Comparison of ENCODE assay signal across 23 cellular contexts in the genomic region with DNA sequence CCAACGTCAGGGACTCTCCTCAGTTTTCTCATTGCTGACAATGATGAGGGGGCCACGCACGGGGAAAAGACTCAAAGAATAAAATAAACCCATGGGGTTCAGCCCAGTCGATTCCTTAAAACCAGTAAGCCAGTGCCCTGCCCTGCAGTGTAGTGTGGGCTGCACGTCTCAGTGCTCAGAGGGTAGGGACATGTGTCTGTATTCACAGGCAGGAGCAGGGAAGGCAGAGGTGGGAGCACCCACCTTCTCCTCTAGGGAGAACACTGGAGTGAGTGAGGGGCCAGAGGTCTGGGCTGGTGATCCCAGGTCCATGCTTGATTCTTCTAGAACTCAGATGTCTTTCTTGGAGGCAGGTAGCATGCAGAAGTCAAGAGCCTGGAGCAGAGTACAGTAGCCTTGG.
"Had no signal": no experiment of that assay in that cellular context is flagged by ENCODE, and none has a peak within 500 bp of the region (broad histone marks: within the 10 kb centered on the region; RNA-seq: fewer than 3 reads in every experiment).

No MANE protein-coding gene starts in this region.

- H3K36me3 Mint-ChIP-seq: activated naive CD8-positive, alpha-beta T cell; immature natural killer cell; T-cell had no signal

- H3K27ac Mint-ChIP-seq: activated CD4-positive, alpha-beta T cell treated with anti-CD3 and anti-CD28 coated beads for 36 hours; activated naive CD8-positive, alpha-beta T cell; activated T-helper 2 cell treated with anti-CD3 and anti-CD28 coated beads, Interferon-gamma antibody, Interleukin-2, Interleukin-4, amounts not matched to agents 10 μg/mL and 5 μg/mL and 100 μg/mL, durations not matched to agents 14 hours and 24 hours and 36 hours; effector memory CD8-positive, alpha-beta T cell; immature natural killer cell; T-cell had no signal

- DNase-seq: activated CD4-positive, alpha-beta T cell treated with anti-CD3 and anti-CD28 coated beads for 36 hours; activated CD4-positive, alpha-beta T cell treated with anti-CD3 and anti-CD28 coated beads, Interleukin-2, amount 50 U/mL, for 48 hours; activated CD4-positive, CD25-positive, alpha-beta regulatory T cell; activated naive CD4-positive, alpha-beta T cell treated with Interleukin-2 at 50 U/mL for 16 hours; body of pancreas; cerebellar nuclear complex; colonic mucosa; dorsolateral prefrontal cortex; effector memory CD8-positive, alpha-beta T cell; erythroblast; hippocampal formation; immature natural killer cell; lower lobe of right lung; mesendoderm; mucosa of descending colon; nucleus accumbens; right cardiac atrium; spleen; stimulated activated naive CD4-positive, alpha-beta T cell had no signal

- ATAC-seq: activated CD4-positive, alpha-beta T cell treated with anti-CD3 and anti-CD28 coated beads for 36 hours; body of pancreas; effector memory CD8-positive, alpha-beta T cell; gastroesophageal sphincter; lower lobe of right lung; mucosa of descending colon; right cardiac atrium; T-cell had no signal

- H3K4me3 Mint-ChIP-seq: activated CD4-positive, alpha-beta T cell treated with anti-CD3 and anti-CD28 coated beads for 36 hours; activated naive CD8-positive, alpha-beta T cell; effector memory CD8-positive, alpha-beta T cell; immature natural killer cell; T-cell had no signal

- H3K9me3 Mint-ChIP-seq: activated T-helper 2 cell treated with anti-CD3 and anti-CD28 coated beads, Interferon-gamma antibody, Interleukin-2, Interleukin-4, amounts not matched to agents 10 μg/mL and 5 μg/mL and 100 μg/mL, durations not matched to agents 14 hours and 24 hours and 36 hours had no signal

- H3K4me1 Mint-ChIP-seq: activated CD4-positive, alpha-beta T cell treated with anti-CD3 and anti-CD28 coated beads for 36 hours; immature natural killer cell; T-cell had no signal
